In the genomic region with DNA sequence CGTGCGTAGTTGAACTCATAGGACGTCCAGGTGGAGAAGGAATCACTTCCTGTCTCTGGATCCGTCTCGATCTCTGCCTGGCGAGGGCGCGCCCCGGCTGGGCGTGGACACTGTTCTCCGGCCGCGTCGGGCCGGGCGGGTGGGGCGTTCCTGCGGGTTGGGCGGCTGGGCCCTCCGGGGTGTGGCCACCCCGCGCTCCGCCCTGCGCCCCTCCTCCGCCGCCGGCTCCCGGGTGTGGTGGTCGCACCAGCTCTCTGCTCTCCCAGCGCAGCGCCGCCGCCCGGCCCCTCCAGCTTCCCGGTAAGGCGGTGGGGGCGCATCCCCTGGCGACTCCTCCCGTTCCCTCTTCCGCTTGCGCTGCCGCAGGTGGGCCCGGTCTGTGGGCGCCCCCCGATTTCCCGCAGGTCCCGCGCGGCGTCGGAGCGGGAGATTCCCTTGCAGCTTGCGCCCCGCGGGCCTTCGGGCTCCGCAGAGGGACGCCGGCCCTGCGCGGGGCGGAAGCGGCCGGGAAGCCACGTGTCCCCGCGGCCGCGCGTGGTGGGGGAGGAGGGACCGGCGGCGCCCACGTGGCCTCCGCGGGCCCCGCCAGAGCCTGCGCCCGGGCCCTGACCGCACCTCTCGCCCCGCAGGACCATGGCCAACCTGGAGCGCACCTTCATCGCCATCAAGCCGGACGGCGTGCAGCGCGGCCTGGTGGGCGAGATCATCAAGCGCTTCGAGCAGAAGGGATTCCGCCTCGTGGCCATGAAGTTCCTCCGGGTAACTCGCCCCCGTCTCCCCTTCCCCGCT, we compare ENCODE assay signal across 8 cellular contexts. TPM values are rescaled to one million over a fixed set of nuclear protein-coding genes. Genes with fewer than 3 reads are reported as not detected.
DNase-seq lines count a peak whose midpoint lies in the region; ATAC-seq and TF ChIP-seq lines count a peak whose summit lies in the region.

TSS of gene NME2 (plus strand) at position 214 of the 789 bp plus-strand sequence. CDS start at position 634, 420 bp downstream.

- peak within 1 kb of the TSS; percentile 97 for H3K27ac Mint-ChIP-seq in T-helper 1 cell treated with Interleukin-12 subunit alpha and Interleukin-12 subunit beta and Interleukin-4 antibody, amounts not matched to agents 30 μg/mL and 1 μg/mL, for 36 hours

- no peaks in the 10 kb centered on the region for H3K9me3 Mint-ChIP-seq in T-helper 1 cell treated with Interleukin-12 subunit alpha and Interleukin-12 subunit beta and Interleukin-4 antibody, amounts not matched to agents 30 μg/mL and 1 μg/mL, for 36 hours

- no peaks in the 10 kb centered on the region for H3K27me3 Mint-ChIP-seq in T-helper 1 cell treated with Interleukin-12 subunit alpha and Interleukin-12 subunit beta and Interleukin-4 antibody, amounts not matched to agents 30 μg/mL and 1 μg/mL, for 36 hours (ENCODE audit: low read depth)

- peaks cover 23% of the 10 kb centered on the region for H3K4me1 Mint-ChIP-seq in T-helper 1 cell treated with Interleukin-12 subunit alpha and Interleukin-12 subunit beta and Interleukin-4 antibody, amounts not matched to agents 30 μg/mL and 1 μg/mL, for 36 hours (ENCODE audit: low read depth)

- DNase-seq in GM12864 (ENCODE audit: low read depth) (peak; percentile 44), HEK293T (ENCODE audit: extremely low spot score) (peak; percentile 92), MV-4-11 (lab: John Stamatoyannopoulos, UW) (peak; percentile 72), right cardiac atrium (peak; percentile 93 to 97 (median 96)), putamen (ENCODE audit: low spot score) (peak; percentile 70), vagina (ENCODE audit: extremely low spot score in 2 of 2) (peak in 1 of 2 donors; percentile 92)

- H3K27ac ChIP-seq in angular gyrus (ENCODE audit: low read depth, low read length) = peak within 1 kb of the TSS; percentile 87
- H3K27ac ChIP-seq in right cardiac atrium (ENCODE audit: low read length) = peak within 1 kb of the TSS; percentile 95
- H3K27ac ChIP-seq in vagina = peak within 1 kb of the TSS; percentile 89

- no peaks in the 10 kb centered on the region for H3K4me1 ChIP-seq in right cardiac atrium (ENCODE audit: control insufficient read depth, insufficient read depth, low read length)
- peaks cover 22% of the 10 kb centered on the region for H3K4me1 ChIP-seq in vagina

- ATAC-seq in right cardiac atrium = peak; percentile 97 to 98

- H3K36me3 Mint-ChIP-seq in T-helper 1 cell treated with Interleukin-12 subunit alpha and Interleukin-12 subunit beta and Interleukin-4 antibody, amounts not matched to agents 30 μg/mL and 1 μg/mL, for 36 hours (ENCODE audit: low read depth) = peaks cover 37% of the 10 kb centered on the region

- H3K9me3 ChIP-seq in right cardiac atrium (ENCODE audit: control insufficient read depth, low read length) = no peaks in the 10 kb centered on the region
- no peaks in the 10 kb centered on the region for H3K9me3 ChIP-seq in vagina

- H3K27me3 ChIP-seq in right cardiac atrium (ENCODE audit: control insufficient read depth, insufficient read depth) (no peaks in the 10 kb centered on the region), vagina (no peaks in the 10 kb centered on the region)

- H3K4me3 Mint-ChIP-seq in T-helper 1 cell treated with Interleukin-12 subunit alpha and Interleukin-12 subunit beta and Interleukin-4 antibody, amounts not matched to agents 30 μg/mL and 1 μg/mL, for 36 hours = peak within 1 kb of the TSS; percentile 95

- TF ChIP-seq CTCF in GM12864 (IDR thresholded peaks at IDR 0.05; ENCODE audit: low read depth, low read length, missing control alignments) (no peak), vagina (IDR thresholded peaks at IDR 0.05) (peak in 1 of 3 experiments; percentile 7)

- WGBS in right cardiac atrium = under 1% methylated on average over 98 of the region's 98 CpGs

- POLR2A ChIA-PET in HEK293T (lab: Yijun Ruan, JAX) = interaction anchor here (0.6 to 3.1 kb wide), 15 partner anchors 8 to 301 kb away, joined by 3 to 22 read pairs (median 4); partner anchors contain the start of genes NME1, SPAG9, TOB1 and UTP18

- CTCF ChIA-PET in HEK293T (lab: Yijun Ruan, JAX) = interaction anchor here (0.7 to 1.2 kb wide), 3 partner anchors 11 to 165 kb away, joined by 3 to 7 read pairs (median 4); no protein-coding TSS in a partner anchor

- TF ChIP-seq POLR2A in vagina (IDR thresholded peaks at IDR 0.05) = peak in 1 of 2 donors; percentile 27

- intact Hi-C loops in right cardiac atrium (cut with DNase I) = no loop called here
- intact Hi-C loops in vagina (cut with DNase I) = no loop called here

- H3K4me3 ChIP-seq in GM12864 (ENCODE audit: low read depth, low read length) = peak within 1 kb of the TSS; percentile 89
- H3K4me3 ChIP-seq in right cardiac atrium (ENCODE audit: low read length) = peak within 1 kb of the TSS; percentile 94
- peak within 1 kb of the TSS; percentile 70 to 87 for H3K4me3 ChIP-seq in vagina

- H3K36me3 ChIP-seq in vagina = peaks cover 0 to 39% of the 10 kb centered on the region in 2 donors

TF ChIP-seq in HEK293T, 16 proteins besides CTCF, POLR2A, EP300 and RAD21:
- no peak for TF ChIP-seq SP1 (IDR thresholded peaks at IDR 0.05)
- TF ChIP-seq, protein P1, sequence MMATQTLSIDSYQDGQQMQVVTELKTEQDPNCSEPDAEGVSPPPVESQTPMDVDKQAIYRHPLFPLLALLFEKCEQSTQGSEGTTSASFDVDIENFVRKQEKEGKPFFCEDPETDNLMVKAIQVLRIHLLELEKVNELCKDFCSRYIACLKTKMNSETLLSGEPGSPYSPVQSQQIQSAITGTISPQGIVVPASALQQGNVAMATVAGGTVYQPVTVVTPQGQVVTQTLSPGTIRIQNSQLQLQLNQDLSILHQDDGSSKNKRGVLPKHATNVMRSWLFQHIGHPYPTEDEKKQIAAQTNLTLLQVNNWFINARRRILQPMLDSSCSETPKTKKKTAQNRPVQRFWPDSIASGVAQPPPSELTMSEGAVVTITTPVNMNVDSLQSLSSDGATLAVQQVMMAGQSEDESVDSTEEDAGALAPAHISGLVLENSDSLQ (IDR thresholded peaks at IDR 0.05) = no peak
- TF ChIP-seq FOXK2 (IDR thresholded peaks at IDR 0.05) = no peak
- TF ChIP-seq BHLHE40 (IDR thresholded peaks at IDR 0.05; ENCODE audit: borderline replicate concordance) = no peak
- TF ChIP-seq ELF4 (IDR thresholded peaks at IDR 0.05) = no peak
- TF ChIP-seq ARNT (IDR thresholded peaks at IDR 0.05) = 0 out of 2 replicates have a peak, but pooled peaks have one; percentile 33
- TF ChIP-seq CTBP1 (IDR thresholded peaks at IDR 0.05; ENCODE audit: borderline replicate concordance) = no peak
- TF ChIP-seq HDGF (IDR thresholded peaks at IDR 0.05; ENCODE audit: borderline replicate concordance) = no peak
- no peak for TF ChIP-seq ZNF384 (IDR thresholded peaks at IDR 0.05)
- peak; percentile 77 for TF ChIP-seq L3MBTL2 (conservative IDR thresholded peaks at IDR 0.05)
- no peak for TF ChIP-seq FOXM1 (IDR thresholded peaks at IDR 0.05; ENCODE audit: borderline replicate concordance)
- TF ChIP-seq TARDBP (IDR thresholded peaks at IDR 0.05) = no peak
- TF ChIP-seq FOXA1 (IDR thresholded peaks at IDR 0.05) = no peak
- TF ChIP-seq LEF1 (IDR thresholded peaks at IDR 0.05; ENCODE audit: borderline replicate concordance) = peak; percentile 59; the same call in 1 of the 2 replicates
- no peak for TF ChIP-seq NFRKB (IDR thresholded peaks at IDR 0.05)
- no peak for TF ChIP-seq SUZ12 (IDR thresholded peaks at IDR 0.05)

RNA-seq across cellular contexts. Expression of gene NME2, which starts in this region (rescaled TPM):
- total RNA-seq in right cardiac atrium = 100 to 1,000 TPM; 311 to 374 (median 327) TPM
- polyA plus RNA-seq in right cardiac atrium = 488 TPM
- total RNA-seq in vagina = 468 TPM
